21 cellular contexts compared by ENCODE assay signal in the genomic region with DNA sequence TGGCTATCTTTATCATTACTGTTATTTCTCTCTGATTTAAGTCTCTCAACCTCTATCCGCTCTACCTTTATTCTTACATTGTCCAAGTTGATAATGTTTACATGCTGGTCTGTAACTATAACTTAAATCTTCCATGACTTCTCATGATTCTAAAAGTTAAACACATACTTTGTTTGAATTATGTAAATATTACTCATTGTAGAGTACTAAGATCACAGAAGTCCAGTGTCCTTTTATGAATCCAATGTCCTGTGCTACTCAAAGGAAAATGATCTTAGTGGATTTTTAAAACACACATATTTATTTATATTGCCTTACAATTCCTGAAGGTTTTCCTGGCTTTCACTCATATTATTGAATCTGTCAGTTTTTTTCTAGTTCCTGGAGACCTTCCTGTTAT.
A peak's percentile ranks its signal among the peaks of the same experiment; 100 is the strongest.
DNase-seq lines count a peak whose midpoint lies in the region; ATAC-seq, FAIRE-seq and TF ChIP-seq lines count a peak whose summit lies in the region.
"Had no signal": no experiment of that assay in that cellular context is flagged by ENCODE, and none has a peak within 500 bp of the region (broad histone marks: within the 10 kb centered on the region; RNA-seq: fewer than 3 reads in every experiment).

No MANE protein-coding gene starts in this region.

- TF ChIP-seq CTCF in HepG2 (CRISPR knock-in tag; IDR thresholded peaks at IDR 0.05) (no peak), right lobe of liver (IDR thresholded peaks at IDR 0.05) (no peak), IMR-90 (conservative IDR thresholded peaks at IDR 0.05; ENCODE audit: low read depth, low read length) (no peak), pancreas (IDR thresholded peaks at IDR 0.05) (no peak), Calu3 (IDR thresholded peaks at IDR 0.05; ENCODE audit: unreplicated experiment) (no peak)

- DNase-seq in HepG2 (ENCODE audit: low spot score) (peak; percentile 18), right lobe of liver (no peak), IMR-90 (no peak), pancreas (no peak), AML-193 (lab: John Stamatoyannopoulos, UW) (no peak), Calu3 (no peak)
- DNase-seq: 8988T; ACHN; C1 segment of cervical spinal cord; CD4-positive, alpha-beta memory T cell; CD4-positive, CD25-positive, alpha-beta regulatory T cell; CD8-positive, alpha-beta memory T cell; COR-L47; DMS79 treated with DMSO at 0.1 percent for 48 hours; GF-D8 had no signal

- H4K5ac ChIP-seq in IMR-90 (ENCODE audit: low read depth, low read length), result no peak overlapping the region

- H2AK5ac ChIP-seq in IMR-90 (ENCODE audit: low read depth, low read length), result no peak overlapping the region

- H3K4me2 ChIP-seq in HepG2 (ENCODE audit: low read depth, low read length) (no peak overlapping the region), IMR-90 (ENCODE audit: low read depth, low read length) (no peak overlapping the region)

- no peak for TF ChIP-seq POLR2A in HepG2 (IDR thresholded peaks at IDR 0.05; ENCODE audit: insufficient read depth in 1 of 2, low read depth in 2 of 2, low read length in 2 of 2)
- no peak for TF ChIP-seq POLR2A in right lobe of liver (IDR thresholded peaks at IDR 0.05)
- TF ChIP-seq POLR2A in IMR-90 (IDR thresholded peaks at IDR 0.05; ENCODE audit: low read depth, low read length), result no peak

- intact Hi-C loops in HepG2 (cut with micrococcal nuclease; ENCODE audit: unreplicated experiment), result no loop called here
- intact Hi-C loops in right lobe of liver (cut with DNase I), result no loop called here
- intact Hi-C loops in IMR-90 (cut with micrococcal nuclease), result no loop called here
- intact Hi-C loops in pancreas (cut with DNase I), result no loop called here
- intact Hi-C loops in Calu3 (cut with micrococcal nuclease; ENCODE audit: unreplicated experiment), result no loop called here

- H3K27me3 ChIP-seq in HepG2 (ENCODE audit: control insufficient read depth in 1 of 2, insufficient read depth in 2 of 2, low read length in 2 of 2) (no peaks in the 10 kb centered on the region), right lobe of liver (no peaks in the 10 kb centered on the region), IMR-90 (ENCODE audit: control insufficient read depth, insufficient read depth, low read length) (no peaks in the 10 kb centered on the region), pancreas (peaks cover 0 to 4% (median 0%) of the 10 kb centered on the region in 4 donors)

- CTCF ChIA-PET in HepG2 (lab: Yijun Ruan, JAX; ENCODE audit: low intra/inter-chr PET ratio, low total read pairs) (no interaction called here), IMR-90 (lab: Yijun Ruan, JAX) (no interaction called here), Calu3 (lab: Charles Lee) (no interaction called here)

- H3K9ac ChIP-seq in HepG2 (ENCODE audit: insufficient read depth, low read depth, low read length) (no peak overlapping the region), IMR-90 (ENCODE audit: low read depth, low read length) (no peak overlapping the region)

- FAIRE-seq in HepG2 (lab: Jason Lieb, UNC) (no peak), pancreas (lab: Jason Lieb, UNC) (peak; percentile 54)
- FAIRE-seq: A204.1, D721Med, G401.6, GM12891 had no signal

- whole genome bisulfite sequencing in HepG2 (ENCODE audit: low lambda C conversion rate), result 96% methylated on average over 1 of the region's 1 CpG
- WGBS in right lobe of liver (ENCODE audit: insufficient coverage, low coverage, low lambda C conversion rate, missing lambda C conversion rate), result 100% methylated on average over 1 of the region's 1 CpG
- no CpG with 5 or more reads among the region's 1 CpG for WGBS in IMR-90 (ENCODE audit: extremely low coverage in 2 of 2, insufficient read length in 1 of 2), 2 experiments
- WGBS in pancreas, 2 donors, result 94 to 95% methylated on average over 1 of the region's 1 CpG

- H2BK5ac ChIP-seq in IMR-90 (ENCODE audit: low read depth, low read length, poor library complexity, severe bottlenecking), result no peak overlapping the region

- H3K4me1 Mint-ChIP-seq in Calu3 (ENCODE audit: low read depth, unreplicated experiment), result no peaks in the 10 kb centered on the region
- H3K4me1 Mint-ChIP-seq: CD4-positive, alpha-beta memory T cell had no signal

- H3K36me3 ChIP-seq in HepG2 (replicated peaks in 1 of 2; ENCODE audit: control insufficient read depth in 1 of 2, insufficient read depth in 2 of 2, low read length in 2 of 2), result no peaks in the 10 kb centered on the region
- H3K36me3 ChIP-seq in right lobe of liver, result no peaks in the 10 kb centered on the region
- H3K36me3 ChIP-seq in IMR-90 (ENCODE audit: control insufficient read depth, insufficient read depth, low read length), result no peaks in the 10 kb centered on the region
- H3K36me3 ChIP-seq in pancreas, result no peaks in the 10 kb centered on the region

- no peak; the same call in 2 of the 3 replicates for ATAC-seq in HepG2
- ATAC-seq in right lobe of liver, result no peak
- 0 out of 2 replicates have a peak, but pooled peaks have one; percentile 24 for ATAC-seq in IMR-90 (ENCODE audit: low read depth)
- no peak for ATAC-seq in pancreas

- no peak overlapping the region for H2BK15ac ChIP-seq in IMR-90 (ENCODE audit: low read depth, low read length)

- H3K79me1 ChIP-seq in IMR-90 (ENCODE audit: low read depth in 1 of 2, low read length in 2 of 2), result no peaks in the 10 kb centered on the region

- H2BK120ac ChIP-seq in IMR-90 (ENCODE audit: low read depth, low read length), result no peak overlapping the region

- TF ChIP-seq EP300 in HepG2 (IDR thresholded peaks at IDR 0.05; ENCODE audit: low read depth in 2 of 2, low read length in 2 of 2) (no peak), HepG2 (CRISPR knock-in tag; IDR thresholded peaks at IDR 0.05; ENCODE audit: borderline replicate concordance) (no peak)

- no peak overlapping the region for H3K27ac Mint-ChIP-seq in Calu3 (ENCODE audit: unreplicated experiment)
- H3K27ac Mint-ChIP-seq: B cell; CD14-positive monocyte; CD4-positive, alpha-beta memory T cell; CD4-positive, CD25-positive, alpha-beta regulatory T cell had no signal

- H3K18ac ChIP-seq in IMR-90 (ENCODE audit: low read depth, low read length), result no peak overlapping the region

- H4K20me1 ChIP-seq in HepG2 (ENCODE audit: insufficient read depth, low read length), result no peaks in the 10 kb centered on the region
- H4K20me1 ChIP-seq in IMR-90 (ENCODE audit: insufficient read depth, low read length), result no peaks in the 10 kb centered on the region

- H2BK20ac ChIP-seq in IMR-90 (ENCODE audit: low read depth, low read length), result no peak overlapping the region

- H3K9me3 Mint-ChIP-seq in Calu3 (ENCODE audit: low read depth, unreplicated experiment), result no peaks in the 10 kb centered on the region

- no peak for TF ChIP-seq RAD21 in HepG2 (CRISPR knock-in tag; IDR thresholded peaks at IDR 0.05)
- TF ChIP-seq RAD21 in IMR-90 (IDR thresholded peaks at IDR 0.05; ENCODE audit: low read length), result no peak

- H3K14ac ChIP-seq in IMR-90 (replicated peaks; ENCODE audit: low read depth, low read length), result no peak overlapping the region

- dilution Hi-C loops in IMR-90 (cut with HindIII; ENCODE audit: low sequenced_read_pairs, unreplicated experiment), result no loop called here

- H3K36me3 Mint-ChIP-seq in Calu3 (ENCODE audit: insufficient read depth, unreplicated experiment), result no peaks in the 10 kb centered on the region

- no peaks in the 10 kb centered on the region for H3K79me2 ChIP-seq in HepG2 (ENCODE audit: insufficient read depth, low read length)

- no peak overlapping the region; a peak in 1 of 6 replicates for H3K4me3 ChIP-seq in HepG2 (replicated peaks in 1 of 3; ENCODE audit: insufficient read depth in 1 of 3, low read depth in 2 of 3, low read length in 3 of 3)
- H3K4me3 ChIP-seq in right lobe of liver, result no peak overlapping the region
- H3K4me3 ChIP-seq in IMR-90 (ENCODE audit: insufficient read depth, low read depth, low read length), result no peak overlapping the region
- no peak overlapping the region for H3K4me3 ChIP-seq in pancreas

- BruUV-seq in HepG2 (replicated peaks; lab: Mats Ljungman, UMichigan) (no TSS peak), IMR-90 (replicated peaks; lab: Mats Ljungman, UMichigan) (no TSS peak), Calu3 (replicated peaks; lab: Mats Ljungman, UMichigan) (no TSS peak)

- POLR2A ChIA-PET in HepG2 (lab: Yijun Ruan, JAX) (no interaction called here), IMR-90 (lab: Charles Lee; ENCODE audit: unreplicated experiment) (no interaction called here)

- no peak overlapping the region for H3K56ac ChIP-seq in IMR-90 (ENCODE audit: extremely low read depth, insufficient read depth, low read length)

- H2AFZ ChIP-seq in HepG2 (ENCODE audit: low read length) (no peak overlapping the region), IMR-90 (replicated peaks; ENCODE audit: low read length, poor library complexity) (no peak overlapping the region)

- no peak overlapping the region for H2AK9ac ChIP-seq in IMR-90 (replicated peaks; ENCODE audit: low read depth, low read length, poor library complexity)

- H4K91ac ChIP-seq in IMR-90 (ENCODE audit: insufficient read depth, low read depth, low read length), result no peak overlapping the region

- H3K23ac ChIP-seq in IMR-90 (ENCODE audit: low read depth, low read length), result no peak overlapping the region

- H4K8ac ChIP-seq in IMR-90 (ENCODE audit: low read depth in 2 of 2, low read length in 2 of 2), result no peak overlapping the region

- no peaks in the 10 kb centered on the region for H3K9me3 ChIP-seq in HepG2 (ENCODE audit: low read length)
- H3K9me3 ChIP-seq in right lobe of liver, result no peaks in the 10 kb centered on the region
- H3K9me3 ChIP-seq in IMR-90 (ENCODE audit: control insufficient read depth, insufficient read depth, low read length), result no peaks in the 10 kb centered on the region
- H3K9me3 ChIP-seq in pancreas, result no peaks in the 10 kb centered on the region

- in situ Hi-C loops in HepG2 (cut with HindIII; ENCODE audit: extremely low pct_ligation_motif_present, low pct_unique_long_range_greater_than_20kb) (no loop called here), IMR-90 (cut with MboI; ENCODE audit: low sequenced_read_pairs) (no loop called here)

- H3K27ac ChIP-seq in HepG2 (ENCODE audit: extremely low read length, insufficient read depth, low read length) (no peak overlapping the region), right lobe of liver (no peak overlapping the region), IMR-90 (ENCODE audit: insufficient read depth, low read length) (no peak overlapping the region), pancreas (no peak overlapping the region)

- H3K4me1 ChIP-seq in HepG2 (ENCODE audit: insufficient read depth, low read length) (peaks cover 14% of the 10 kb centered on the region), right lobe of liver (no peaks in the 10 kb centered on the region), IMR-90 (ENCODE audit: control insufficient read depth, insufficient read depth, low read length) (no peaks in the 10 kb centered on the region), pancreas (no peaks in the 10 kb centered on the region)

- no peaks in the 10 kb centered on the region for H3K9me1 ChIP-seq in IMR-90 (ENCODE audit: insufficient read depth, low read length)

- H3K4ac ChIP-seq in IMR-90 (ENCODE audit: low read depth, low read length), result no peak overlapping the region

- H3K27me3 Mint-ChIP-seq in Calu3 (ENCODE audit: unreplicated experiment), result no peaks in the 10 kb centered on the region
- H3K27me3 Mint-ChIP-seq: B cell; CD4-positive, alpha-beta memory T cell; CD4-positive, CD25-positive, alpha-beta regulatory T cell; CD8-positive, alpha-beta memory T cell had no signal

- no peak overlapping the region for H3K4me3 Mint-ChIP-seq in Calu3 (ENCODE audit: low read depth, unreplicated experiment)
- H3K4me3 Mint-ChIP-seq: B cell; CD14-positive monocyte; CD4-positive, alpha-beta memory T cell; CD4-positive, CD25-positive, alpha-beta regulatory T cell; CD8-positive, alpha-beta memory T cell had no signal
